In genomic region chr19:45125975-45126493, GRCh38 we compare ENCODE assay signal across 1 cellular context.
TF ChIP-seq lines count a peak whose summit lies in the region.

No MANE protein-coding gene starts in this region.

TF ChIP-seq in endothelial cell of umbilical vein, 7 proteins besides CTCF, POLR2A, EP300 and RAD21:
- TF ChIP-seq MYC (IDR thresholded peaks at IDR 0.05; ENCODE audit: low read depth, low read length): no peak
- TF ChIP-seq MAX (IDR thresholded peaks at IDR 0.05; ENCODE audit: insufficient read depth, insufficient read length): no peak
- TF ChIP-seq FOS (IDR thresholded peaks at IDR 0.05; ENCODE audit: borderline replicate concordance, insufficient read depth, low read length): no peak
- TF ChIP-seq JUN (IDR thresholded peaks at IDR 0.05; ENCODE audit: borderline replicate concordance, insufficient read depth, insufficient read length, low read depth): no peak
- TF ChIP-seq EZH2 (IDR thresholded peaks at IDR 0.05; ENCODE audit: borderline replicate concordance, low read depth, low read length, severe bottlenecking): no peak
- no peak for TF ChIP-seq POLR2AphosphoS5 (IDR thresholded peaks at IDR 0.05; ENCODE audit: insufficient read depth, low read depth, low read length)
- TF ChIP-seq GATA2 (IDR thresholded peaks at IDR 0.05; ENCODE audit: insufficient read depth, insufficient read length, low read depth, low read length): no peak
